Comparison of ENCODE assay signal across 15 cellular contexts in genomic region chr12:15154108-15154507, GRCh38.
DNase-seq lines count a peak whose midpoint lies in the region; ATAC-seq and TF ChIP-seq lines count a peak whose summit lies in the region.
"Had no signal": no experiment of that assay in that cellular context is flagged by ENCODE, and none has a peak within 500 bp of the region (broad histone marks: within the 10 kb centered on the region; RNA-seq: fewer than 3 reads in every experiment).

No MANE protein-coding gene starts in this region.

- no peaks in the 10 kb centered on the region for H3K36me3 ChIP-seq in Peyer's patch
- no peaks in the 10 kb centered on the region for H3K36me3 ChIP-seq in esophagus squamous epithelium
- H3K36me3 ChIP-seq in sigmoid colon = no peaks in the 10 kb centered on the region
- no peaks in the 10 kb centered on the region for H3K36me3 ChIP-seq in uterus

- ATAC-seq in left colon = no peak
- ATAC-seq: K562, PC-3 had no signal

- no peak for TF ChIP-seq CTCF in Peyer's patch (IDR thresholded peaks at IDR 0.05)
- no peak for TF ChIP-seq CTCF in esophagus squamous epithelium (IDR thresholded peaks at IDR 0.05)
- no peak for TF ChIP-seq CTCF in sigmoid colon (IDR thresholded peaks at IDR 0.05)
- TF ChIP-seq CTCF in uterus (IDR thresholded peaks at IDR 0.05) = no peak

- H3K4me3 ChIP-seq in Peyer's patch (no peak overlapping the region), esophagus squamous epithelium (no peak overlapping the region), sigmoid colon (no peak overlapping the region), uterus (no peak overlapping the region)
- H3K4me3 ChIP-seq: K562 had no signal

- H3K27me3 ChIP-seq in Peyer's patch (no peaks in the 10 kb centered on the region), esophagus squamous epithelium (no peaks in the 10 kb centered on the region), sigmoid colon (no peaks in the 10 kb centered on the region), uterus (no peaks in the 10 kb centered on the region)

- TF ChIP-seq POLR2A in Peyer's patch (IDR thresholded peaks at IDR 0.05) (no peak), esophagus squamous epithelium (IDR thresholded peaks at IDR 0.05) (no peak), sigmoid colon (IDR thresholded peaks at IDR 0.05) (no peak), uterus (IDR thresholded peaks at IDR 0.05) (no peak)

- H3K4me1 ChIP-seq in Peyer's patch (no peaks in the 10 kb centered on the region), esophagus squamous epithelium (peaks cover 0 to 65% (median 31%) of the 10 kb centered on the region in 3 donors), sigmoid colon (peaks cover 0 to 83% (median 72%) of the 10 kb centered on the region in 4 donors), uterus (peaks cover 17 to 38% of the 10 kb centered on the region in 2 donors)

- intact Hi-C loops in esophagus squamous epithelium (cut with DNase I) (no loop called here), sigmoid colon (cut with DNase I) (no loop called here), uterus (cut with DNase I; ENCODE audit: low total_unique reads) (loop anchor here (10.0 kb wide), 1 partner anchor 61 kb away; no protein-coding TSS in a partner anchor), left colon (cut with DNase I, micrococcal nuclease) (loop anchor here in 1 of 2 donors (5.0 to 10.0 kb wide), 2 partner anchors 68 to 149 kb away; partner anchors contain the start of gene RERG)

- H3K27ac ChIP-seq in Peyer's patch = peak overlapping the region in 3 of 4 donors; percentile 20 to 61 (median 43)
- peak overlapping the region; percentile 1 to 70 (median 43) for H3K27ac ChIP-seq in esophagus squamous epithelium
- peak overlapping the region; percentile 28 to 83 (median 74) for H3K27ac ChIP-seq in sigmoid colon
- peak overlapping the region; percentile 92 to 95 for H3K27ac ChIP-seq in uterus

- H3K9me3 ChIP-seq in Peyer's patch (no peaks in the 10 kb centered on the region), esophagus squamous epithelium (no peaks in the 10 kb centered on the region), sigmoid colon (no peaks in the 10 kb centered on the region), uterus (no peaks in the 10 kb centered on the region)

- WGBS in esophagus squamous epithelium, 2 donors = 26 to 42% methylated on average over 3 of the region's 3 CpGs
- 80 to 86% methylated on average over 3 of the region's 3 CpGs for WGBS in sigmoid colon, 2 donors

- TF ChIP-seq EP300 in sigmoid colon (IDR thresholded peaks at IDR 0.05) = peak in 2 of 4 donors; percentile 61 to 68

- no peak for DNase-seq in Peyer's patch
- no peak for DNase-seq in esophagus squamous epithelium (lab: John Stamatoyannopoulos, UW)
- DNase-seq in sigmoid colon = no peak
- no peak for DNase-seq in uterus
- no peak for DNase-seq in NCI-H1930 (lab: John Stamatoyannopoulos, UW)
- no peak for DNase-seq in left colon
- no peak for DNase-seq in NCI-H187 (lab: John Stamatoyannopoulos, UW)
- DNase-seq: CD8-positive, alpha-beta memory T cell; GF-D8; NCI-H1048; NCI-H146; NCI-H2107; NCI-H345; PC-3 had no signal

Comparison
In these comparisons a context has a peak if more than half of its experiments do, and no peak if none do; other contexts are left out.
1. H3K27ac ChIP-seq: peak in every context shown above with its lines; median percentile 94 in uterus; 74 in sigmoid colon; 43 in Peyer's patch; 43 in esophagus squamous epithelium.